In the genomic region with DNA sequence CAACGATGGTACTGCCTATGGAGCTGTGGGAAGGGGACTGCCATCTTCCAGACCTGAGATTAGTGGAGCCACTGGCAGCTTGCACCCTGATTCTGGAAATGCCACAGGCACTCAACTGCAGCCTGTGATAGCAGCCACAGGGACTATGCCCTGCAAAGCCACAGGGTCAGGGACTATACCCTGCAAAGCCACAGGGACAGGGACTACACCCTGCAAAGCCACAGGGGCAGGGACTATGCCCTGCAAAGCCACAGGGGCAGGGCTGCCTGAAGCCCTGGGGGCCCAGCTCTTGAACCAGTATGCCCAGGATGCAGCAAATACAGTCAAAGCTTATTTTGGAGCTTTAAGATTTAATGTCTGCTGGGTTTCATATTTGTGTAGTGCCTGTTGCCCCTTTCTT, we compare ENCODE assay signal across 3 cellular contexts.
"Had no signal": no experiment of that assay in that cellular context is flagged by ENCODE, and none has a peak within 500 bp of the region (broad histone marks: within the 10 kb centered on the region; RNA-seq: fewer than 3 reads in every experiment).

No MANE protein-coding gene starts in this region.

- H3K4me3 ChIP-seq: GM12878 had no signal

- DNase-seq: GDM1, GF-D8 had no signal
